Comparison of ENCODE assay signal across 1 cellular context in genomic region chr12:69359531-69360347, GRCh38.
A peak's percentile ranks its signal among the peaks of the same experiment; 100 is the strongest.
TF ChIP-seq lines count a peak whose summit lies in the region.

TSS of gene YEATS4 (plus strand) at chr12:69359743. CDS start at chr12:69359973, 230 bp downstream.

TF ChIP-seq in HEK293, 187 proteins besides CTCF, POLR2A, EP300 and RAD21 (continued from another document):
- TF ChIP-seq ZNF423 (tag by site-specific recombination; IDR thresholded peaks at IDR 0.05): peak; percentile 75
- peak; percentile 75 for TF ChIP-seq KLF1 (tag by site-specific recombination; IDR thresholded peaks at IDR 0.05)
- TF ChIP-seq ZNF561 (tag by site-specific recombination; IDR thresholded peaks at IDR 0.05; ENCODE audit: borderline replicate concordance): peak; percentile 86
- 0 out of 2 replicates have a peak, but pooled peaks have one; percentile 43 for TF ChIP-seq ZSCAN4 (tag by site-specific recombination; IDR thresholded peaks at IDR 0.05)
- TF ChIP-seq ZNF629 (tag by site-specific recombination; IDR thresholded peaks at IDR 0.05): peak; percentile 88
- peak; percentile 92 for TF ChIP-seq KLF16 (tag by site-specific recombination; IDR thresholded peaks at IDR 0.05)
- peak; percentile 67 for TF ChIP-seq ZNF600 (tag by site-specific recombination; IDR thresholded peaks at IDR 0.05)
- TF ChIP-seq YY1 (tag by site-specific recombination; IDR thresholded peaks at IDR 0.05): peak; percentile 85
- peak; percentile 68 for TF ChIP-seq ZNF76 (tag by site-specific recombination; IDR thresholded peaks at IDR 0.05; ENCODE audit: borderline replicate concordance, low read depth)
- TF ChIP-seq ZBTB10 (tag by site-specific recombination; IDR thresholded peaks at IDR 0.05): peak; percentile 88
- TF ChIP-seq GLIS1 (tag by site-specific recombination; IDR thresholded peaks at IDR 0.05): peak; percentile 74
TF ChIP-seq in HEK293: peak in this region for 75.
